10 cellular contexts compared by ENCODE assay signal in the genomic region with DNA sequence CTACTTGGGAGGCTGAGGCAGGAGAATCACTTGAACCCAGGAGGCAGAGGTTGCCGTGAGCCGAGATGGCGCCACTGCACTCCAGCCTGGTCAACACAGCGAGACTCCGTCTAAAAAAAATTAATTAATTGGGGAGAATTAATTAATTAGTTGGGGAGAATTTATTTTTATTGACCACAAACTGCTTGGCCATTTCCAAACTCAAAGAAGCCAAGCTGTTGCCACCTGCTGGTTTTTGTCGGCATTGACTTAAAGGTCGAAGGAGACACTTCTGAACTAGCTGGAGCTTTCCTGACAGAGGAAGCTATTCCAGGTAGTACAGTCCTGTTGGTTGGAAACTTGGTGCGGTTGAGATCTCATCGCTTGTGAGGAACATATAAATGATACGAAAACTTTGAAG. TPM values are rescaled to one million over a fixed set of nuclear protein-coding genes. Genes with fewer than 3 reads are reported as not detected.
A peak's percentile ranks its signal among the peaks of the same experiment; 100 is the strongest.
DNase-seq lines count a peak whose midpoint lies in the region; ATAC-seq and TF ChIP-seq lines count a peak whose summit lies in the region.
"Had no signal": no experiment of that assay in that cellular context is flagged by ENCODE, and none has a peak within 500 bp of the region (broad histone marks: within the 10 kb centered on the region; RNA-seq: fewer than 3 reads in every experiment).

No MANE protein-coding gene starts in this region.

- peaks cover 15% of the 10 kb centered on the region for H3K4me1 Mint-ChIP-seq in nephron progenitor cell
- H3K4me1 Mint-ChIP-seq in T-helper 17 cell: no peaks in the 10 kb centered on the region

- H3K27me3 ChIP-seq in ascending aorta: no peaks in the 10 kb centered on the region

- peak; percentile 72 for ATAC-seq in GM19395 (IDR thresholded peaks at IDR 0.05; ENCODE audit: unreplicated experiment)
- no peak for ATAC-seq in T-helper 17 cell
- ATAC-seq: activated T-cell treated with anti-CD3 and anti-CD28 coated beads, Interleukin-2, amount 50 U/mL, for 72 hours had no signal

- H3K36me3 ChIP-seq in ascending aorta: no peaks in the 10 kb centered on the region

- H3K9me3 ChIP-seq in T-helper 17 cell (ENCODE audit: control insufficient read depth, low read length, poor library complexity, severe bottlenecking) (no peaks in the 10 kb centered on the region), ascending aorta (no peaks in the 10 kb centered on the region)

- DNase-seq in NCI-H2196 (lab: John Stamatoyannopoulos, UW; ENCODE audit: unreplicated experiment) (peak; percentile 1), NCI-H2196 treated with DMSO at 0.1 percent for 48 hours (lab: John Stamatoyannopoulos, UW; ENCODE audit: unreplicated experiment) (no peak), NCI-H1092 treated with DMSO at 0.1 percent for 48 hours (lab: John Stamatoyannopoulos, UW) (peak; percentile 19), T47D (ENCODE audit: low read depth in 1 of 2, low spot score in 1 of 2) (peak; percentile 69 to 80), nephron progenitor cell (peak; percentile 39), T-helper 17 cell (no peak), ascending aorta (ENCODE audit: low spot score in 2 of 2) (no peak)

- H3K36me3 Mint-ChIP-seq in nephron progenitor cell (ENCODE audit: low read depth): no peaks in the 10 kb centered on the region
- H3K36me3 Mint-ChIP-seq in T-helper 17 cell (ENCODE audit: low read depth): no peaks in the 10 kb centered on the region

- H3K27ac Mint-ChIP-seq in nephron progenitor cell (no peak overlapping the region), T-helper 17 cell (no peak overlapping the region)
- H3K27ac Mint-ChIP-seq: activated T-cell treated with anti-CD3 and anti-CD28 coated beads, Interleukin-2, amount 50 U/mL, for 72 hours had no signal

- H3K4me3 Mint-ChIP-seq in nephron progenitor cell (no peak overlapping the region), T-helper 17 cell (no peak overlapping the region)
- H3K4me3 Mint-ChIP-seq: activated T-cell treated with anti-CD3 and anti-CD28 coated beads, Interleukin-2, amount 50 U/mL, for 72 hours had no signal

- in situ Hi-C loops in T47D (cut with HindIII; ENCODE audit: low pct_unique_long_range_greater_than_20kb, low sequenced_read_pairs): no loop called here

- intact Hi-C loops in ascending aorta (cut with DNase I): no loop called here

- H3K4me3 ChIP-seq in ascending aorta: no peak overlapping the region
- H3K4me3 ChIP-seq: skin epidermis had no signal

- peaks cover 4% of the 10 kb centered on the region for H3K9me3 Mint-ChIP-seq in nephron progenitor cell
- H3K9me3 Mint-ChIP-seq: activated T-cell treated with anti-CD3 and anti-CD28 coated beads, Interleukin-2, amount 50 U/mL, for 72 hours had no signal

- H3K27ac ChIP-seq in ascending aorta: no peak overlapping the region
- H3K27ac ChIP-seq: skin epidermis had no signal

- TF ChIP-seq CTCF in nephron progenitor cell (IDR thresholded peaks at IDR 0.05): peak; percentile 58
- no peak for TF ChIP-seq CTCF in ascending aorta (IDR thresholded peaks at IDR 0.05)

- H3K27me3 Mint-ChIP-seq in nephron progenitor cell (ENCODE audit: low read depth, poor library complexity) (no peaks in the 10 kb centered on the region), T-helper 17 cell (no peaks in the 10 kb centered on the region)

- H3K4me1 ChIP-seq in ascending aorta: no peaks in the 10 kb centered on the region

RNA-seq across cellular contexts. Expression of gene MAP1LC3C, which starts 13.1 kb away (rescaled TPM):
- total RNA-seq in T-helper 17 cell (not detected), ascending aorta (not detected)
- total RNA-seq: activated T-cell treated with anti-CD3 and anti-CD28 coated beads, Interleukin-2, amount 50 U/mL, for 72 hours had no signal

RNA-seq across cellular contexts. Expression of gene BECN2, which starts 28.2 kb away (rescaled TPM):
- total RNA-seq in T-helper 17 cell: not detected
- not detected for total RNA-seq in ascending aorta
- total RNA-seq: activated T-cell treated with anti-CD3 and anti-CD28 coated beads, Interleukin-2, amount 50 U/mL, for 72 hours had no signal

Comparison
In these comparisons a context has a peak if more than half of its experiments do, and no peak if none do; other contexts are left out.
1. DNase-seq: peak in NCI-H2196 (single experiment), NCI-H1092 treated with DMSO at 0.1 percent for 48 hours (single experiment), T47D (2 of 2) and nephron progenitor cell (single experiment); none in NCI-H2196 treated with DMSO at 0.1 percent for 48 hours (single experiment), T-helper 17 cell (0 of 3) and ascending aorta (0 of 2).